ENCODE assay signal across 8 cellular contexts in the genomic region with DNA sequence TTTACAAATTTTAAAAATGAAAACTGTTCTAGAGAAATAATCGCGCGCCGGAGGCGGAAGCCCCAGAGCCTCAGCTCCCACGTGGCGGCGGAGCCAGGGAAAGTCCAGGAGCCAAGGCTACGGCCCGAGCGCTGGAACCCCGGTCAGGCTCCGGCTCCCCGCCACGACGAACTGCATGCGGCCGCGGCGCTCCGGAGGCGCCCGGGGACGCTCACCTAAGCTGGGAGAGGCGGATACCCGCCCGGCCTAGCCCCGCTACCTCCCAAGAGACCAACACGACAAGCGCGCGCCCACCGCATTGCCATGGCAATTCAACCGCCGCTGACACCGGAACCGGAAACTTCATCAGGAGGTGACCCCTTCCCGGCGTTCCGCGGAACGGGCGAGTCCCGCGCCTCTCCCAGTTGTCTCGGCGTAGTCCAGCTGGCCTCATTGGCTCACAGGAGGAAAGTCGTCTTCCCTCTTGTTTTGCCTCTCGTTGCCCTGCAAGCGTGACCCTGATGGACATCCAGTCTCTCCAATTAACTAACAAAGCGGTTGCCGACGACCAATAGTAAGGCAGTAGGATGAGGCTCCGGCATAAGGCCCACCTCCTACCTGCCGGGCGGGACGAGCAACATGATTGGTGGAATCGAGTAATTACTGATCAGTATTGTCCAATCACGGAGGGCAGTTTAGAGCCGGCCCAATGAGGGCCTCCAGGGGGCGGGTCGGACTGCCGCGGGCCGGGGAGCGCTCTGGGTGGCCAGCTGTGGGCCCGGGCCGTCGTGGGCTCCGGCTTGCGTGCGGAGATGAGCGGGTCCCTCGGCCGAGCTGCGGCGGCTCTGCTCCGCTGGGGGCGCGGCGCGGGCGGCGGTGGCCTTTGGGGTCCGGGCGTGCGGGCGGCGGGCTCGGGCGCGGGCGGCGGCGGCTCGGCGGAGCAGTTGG. TPM values are rescaled to one million over a fixed set of nuclear protein-coding genes. Genes with fewer than 3 reads are reported as not detected.
DNase-seq lines count a peak whose midpoint lies in the region; ATAC-seq and TF ChIP-seq lines count a peak whose summit lies in the region.

TSS of gene GLRX5 (plus strand) at position 752 of the 927 bp plus-strand sequence. CDS start at position 792, 40 bp downstream.

- TF ChIP-seq POLR2A in GM19099 (IDR thresholded peaks at IDR 0.05; ENCODE audit: extremely low read depth, insufficient read length, low read depth) = peak; percentile 78

- peak; percentile 98 for DNase-seq in AG20443 (ENCODE audit: low spot score)
- peak; percentile 97 for DNase-seq in NCI-H510A (lab: John Stamatoyannopoulos, UW)
- DNase-seq in activated CD4-positive, alpha-beta T cell treated with anti-CD3 and anti-CD28 coated beads for 1 hour = peak; percentile 96
- DNase-seq in cerebellum (ENCODE audit: low spot score) = peak; percentile 99
- peak; percentile 100 for DNase-seq in islet precursor cell
- DNase-seq in stimulated activated CD4-positive, alpha-beta T cell treated with anti-CD3 and anti-CD28 coated beads, Interleukin-12 subunit alpha, Interleukin-12 subunit beta, amount 100 ng/mL, for 48 hours (ENCODE audit: low read depth in 2 of 3, low spot score in 1 of 3) = peak; percentile 94 to 97 (median 96)

- ATAC-seq in HG03432 (IDR thresholded peaks at IDR 0.05; ENCODE audit: unreplicated experiment) = peak; percentile 92

RNA-seq across cellular contexts. Expression of gene GLRX5, which starts in this region (rescaled TPM):
- 20.3 TPM for total RNA-seq in cerebellum

Comparison
In these comparisons a context has a peak if more than half of its experiments do, and no peak if none do; other contexts are left out.
1. Peak in every context shown above with its lines: DNase-seq and ATAC-seq.